17 cellular contexts compared by ENCODE assay signal in genomic region chr12:77941396-77941795, GRCh38.
DNase-seq lines count a peak whose midpoint lies in the region; ATAC-seq, FAIRE-seq and TF ChIP-seq lines count a peak whose summit lies in the region.
"Had no signal": no experiment of that assay in that cellular context is flagged by ENCODE, and none has a peak within 500 bp of the region (broad histone marks: within the 10 kb centered on the region; RNA-seq: fewer than 3 reads in every experiment).

No MANE protein-coding gene starts in this region.

- H3K4me3 ChIP-seq in AG04450 (ENCODE audit: low read depth, low read length) = peak overlapping the region; percentile 58
- peak overlapping the region; percentile 56 for H3K4me3 ChIP-seq in PC-3 (ENCODE audit: low read length)
- H3K4me3 ChIP-seq in mesodermal cell (ENCODE audit: extremely low read depth, insufficient read depth, low read length, poor library complexity, severe bottlenecking) = peak overlapping the region; percentile 46
- H3K4me3 ChIP-seq: K562, pancreas had no signal

- peak overlapping the region; percentile 27 for H3K9ac ChIP-seq in PC-3 (ENCODE audit: low read length)

- H3K9me2 ChIP-seq in PC-3 (replicated peaks; ENCODE audit: low read length) = no peaks in the 10 kb centered on the region

- no peak for TF ChIP-seq CTCF in AG04450 (IDR thresholded peaks at IDR 0.05; ENCODE audit: low read depth, low read length)
- TF ChIP-seq CTCF in PC-3 (conservative IDR thresholded peaks at IDR 0.05; ENCODE audit: low read depth, low read length) = no peak

- H3K36me3 ChIP-seq in PC-3 (ENCODE audit: low read depth, low read length) (no peaks in the 10 kb centered on the region), mesodermal cell (ENCODE audit: control insufficient read depth, insufficient read depth, low read length) (peaks cover 23% of the 10 kb centered on the region)
- H3K36me3 ChIP-seq: pancreas had no signal

- POLR2A ChIA-PET in AG04450 (lab: Yijun Ruan, JAX) = no interaction called here
- POLR2A ChIA-PET in PC-3 (lab: Charles Lee; ENCODE audit: unreplicated experiment) = no interaction called here
- POLR2A ChIA-PET in activated CD4-positive, alpha-beta T cell treated with anti-CD3 and anti-CD28 coated beads, Interleukin-2, amount 10 ng/mL, durations not matched to agents 7 days and 5 days (lab: Charles Lee) = no interaction called here

- no peaks in the 10 kb centered on the region for H3K9me3 Mint-ChIP-seq in activated CD4-positive, alpha-beta T cell treated with anti-CD3 and anti-CD28 coated beads, Interleukin-2, amount 10 ng/mL, durations not matched to agents 7 days and 5 days
- H3K9me3 Mint-ChIP-seq: activated naive CD8-positive, alpha-beta T cell treated with anti-CD3 and anti-CD28 coated beads, Interleukin-2, amount 10 ng/mL, durations not matched to agents 7 days and 5 days; stimulated activated naive CD8-positive, alpha-beta T cell treated with anti-CD3 and anti-CD28 coated beads, Interleukin-15, amount 100 ng/mL, for 72 hours had no signal

- no peaks in the 10 kb centered on the region for H3K27me3 Mint-ChIP-seq in activated CD4-positive, alpha-beta T cell treated with anti-CD3 and anti-CD28 coated beads, Interleukin-2, amount 10 ng/mL, durations not matched to agents 7 days and 5 days
- H3K27me3 Mint-ChIP-seq: activated naive CD8-positive, alpha-beta T cell treated with anti-CD3 and anti-CD28 coated beads, Interleukin-2, amount 10 ng/mL, durations not matched to agents 7 days and 5 days; stimulated activated naive CD8-positive, alpha-beta T cell treated with anti-CD3 and anti-CD28 coated beads, Interleukin-15, amount 100 ng/mL, for 72 hours had no signal

- WGBS in mesodermal cell (ENCODE audit: insufficient coverage in 2 of 2), 2 experiments = no CpG with 5 or more reads among the region's 1 CpG

- peak overlapping the region; percentile 75 for H3K4me2 ChIP-seq in PC-3 (ENCODE audit: low read length)

- no peaks in the 10 kb centered on the region for H4K20me1 ChIP-seq in PC-3 (ENCODE audit: low read length)

- CTCF ChIA-PET in AG04450 (lab: Charles Lee) (interaction anchor here (1.2 kb wide), 1 partner anchor 16 kb away, joined by 6 read pairs; no protein-coding TSS in a partner anchor), PC-3 (lab: Charles Lee) (no interaction called here)
- CTCF ChIA-PET in activated CD4-positive, alpha-beta T cell treated with anti-CD3 and anti-CD28 coated beads, Interleukin-2, amount 10 ng/mL, durations not matched to agents 7 days and 5 days (lab: Charles Lee) = no interaction called here

- no peak for ATAC-seq in PC-3
- ATAC-seq: activated CD8-positive, alpha-beta T cell treated with anti-CD3 and anti-CD28 coated beads, Interleukin-2, amount 10 ng/mL, durations not matched to agents 7 days and 5 days; K562; left colon; pancreas; stimulated activated naive CD8-positive, alpha-beta T cell treated with anti-CD3 and anti-CD28 coated beads, Interleukin-15, amount 100 ng/mL, for 72 hours had no signal

- H3K9me3 ChIP-seq in AG04450 (ENCODE audit: control insufficient read depth, insufficient read depth, low read length) (no peaks in the 10 kb centered on the region), PC-3 (ENCODE audit: low read length) (no peaks in the 10 kb centered on the region), mesodermal cell (ENCODE audit: control insufficient read depth, low read length) (peaks cover 4% of the 10 kb centered on the region)
- H3K9me3 ChIP-seq: pancreas had no signal

- H3K27ac Mint-ChIP-seq in activated CD4-positive, alpha-beta T cell treated with anti-CD3 and anti-CD28 coated beads, Interleukin-2, amount 10 ng/mL, durations not matched to agents 7 days and 5 days = no peak overlapping the region
- H3K27ac Mint-ChIP-seq: activated CD8-positive, alpha-beta T cell treated with anti-CD3 and anti-CD28 coated beads, Interleukin-2, amount 10 ng/mL, durations not matched to agents 7 days and 5 days; activated naive CD8-positive, alpha-beta T cell treated with anti-CD3 and anti-CD28 coated beads, Interleukin-2, amount 10 ng/mL, durations not matched to agents 7 days and 5 days had no signal

- peaks cover 49% of the 10 kb centered on the region for H3K4me1 ChIP-seq in PC-3 (ENCODE audit: insufficient read depth, low read length)
- H3K4me1 ChIP-seq in mesodermal cell (ENCODE audit: control insufficient read depth, insufficient read depth, low read length, poor library complexity, severe bottlenecking) = peaks cover under 1% of the 10 kb centered on the region
- H3K4me1 ChIP-seq: pancreas had no signal

- no peak for FAIRE-seq in frontal cortex (lab: Jason Lieb, UNC)
- FAIRE-seq: GM19239, K562, pancreas had no signal

- no peaks in the 10 kb centered on the region for H3K36me3 Mint-ChIP-seq in activated CD4-positive, alpha-beta T cell treated with anti-CD3 and anti-CD28 coated beads, Interleukin-2, amount 10 ng/mL, durations not matched to agents 7 days and 5 days (ENCODE audit: low read depth)
- H3K36me3 Mint-ChIP-seq: activated naive CD8-positive, alpha-beta T cell treated with anti-CD3 and anti-CD28 coated beads, Interleukin-2, amount 10 ng/mL, durations not matched to agents 7 days and 5 days had no signal

- peaks cover 4% of the 10 kb centered on the region; the same call in 1 of the 2 replicates for H3K79me2 ChIP-seq in PC-3 (ENCODE audit: low read length)

- no peak overlapping the region for H3K4me3 Mint-ChIP-seq in activated CD4-positive, alpha-beta T cell treated with anti-CD3 and anti-CD28 coated beads, Interleukin-2, amount 10 ng/mL, durations not matched to agents 7 days and 5 days
- H3K4me3 Mint-ChIP-seq: activated CD8-positive, alpha-beta T cell treated with anti-CD3 and anti-CD28 coated beads, Interleukin-2, amount 10 ng/mL, durations not matched to agents 7 days and 5 days; activated naive CD8-positive, alpha-beta T cell treated with anti-CD3 and anti-CD28 coated beads, Interleukin-2, amount 10 ng/mL, durations not matched to agents 7 days and 5 days; stimulated activated naive CD8-positive, alpha-beta T cell treated with anti-CD3 and anti-CD28 coated beads, Interleukin-15, amount 100 ng/mL, for 72 hours had no signal

- no peak for DNase-seq in AG04450 (ENCODE audit: low read depth, low spot score)
- no peak for DNase-seq in PC-3
- DNase-seq in dermis blood vessel endothelial cell = peak; percentile 16
- DNase-seq in frontal cortex (ENCODE audit: low spot score in 2 of 2) = no peak
- no peak for DNase-seq in DMS53 (lab: John Stamatoyannopoulos, UW)
- no peak for DNase-seq in NCI-H2081 treated with DMSO at 0.1 percent for 48 hours (lab: John Stamatoyannopoulos, UW)
- no peak for DNase-seq in activated CD4-positive, alpha-beta T cell treated with anti-CD3 and anti-CD28 coated beads, Interleukin-2, amount 10 ng/mL, durations not matched to agents 7 days and 5 days
- DNase-seq: activated CD8-positive, alpha-beta T cell treated with anti-CD3 and anti-CD28 coated beads, Interleukin-2, amount 10 ng/mL, durations not matched to agents 7 days and 5 days; activated naive CD8-positive, alpha-beta T cell treated with anti-CD3 and anti-CD28 coated beads, Interleukin-2, amount 10 ng/mL, durations not matched to agents 7 days and 5 days; hippocampal formation; left colon; NCI-H1417 treated with DMSO at 0.1 percent for 48 hours; pancreas; stimulated activated naive CD8-positive, alpha-beta T cell treated with anti-CD3 and anti-CD28 coated beads, Interleukin-15, amount 100 ng/mL, for 72 hours had no signal

- H3K27ac ChIP-seq in AG04450 (ENCODE audit: low read depth, low read length) (no peak overlapping the region), PC-3 (ENCODE audit: low read length) (peak overlapping the region; percentile 68), mesodermal cell (ENCODE audit: low read depth, low read length, severe bottlenecking) (peak overlapping the region; percentile 91)
- H3K27ac ChIP-seq: pancreas had no signal

- H3K27me3 ChIP-seq in AG04450 (ENCODE audit: control insufficient read depth, insufficient read depth, low read length) (no peaks in the 10 kb centered on the region), PC-3 (ENCODE audit: low read length) (no peaks in the 10 kb centered on the region)
- H3K27me3 ChIP-seq: pancreas had no signal

- no peak overlapping the region; the same call in 1 of the 2 replicates for H2AFZ ChIP-seq in PC-3 (ENCODE audit: low read length)

- no peaks in the 10 kb centered on the region for H3K4me1 Mint-ChIP-seq in activated CD4-positive, alpha-beta T cell treated with anti-CD3 and anti-CD28 coated beads, Interleukin-2, amount 10 ng/mL, durations not matched to agents 7 days and 5 days
- H3K4me1 Mint-ChIP-seq: activated naive CD8-positive, alpha-beta T cell treated with anti-CD3 and anti-CD28 coated beads, Interleukin-2, amount 10 ng/mL, durations not matched to agents 7 days and 5 days; stimulated activated naive CD8-positive, alpha-beta T cell treated with anti-CD3 and anti-CD28 coated beads, Interleukin-15, amount 100 ng/mL, for 72 hours had no signal

- H3F3A ChIP-seq in PC-3 (ENCODE audit: low read length, unreplicated experiment) = peaks cover 11% of the 10 kb centered on the region

- no TSS peak for BruUV-seq in PC-3 (replicated peaks; lab: Mats Ljungman, UMichigan)

- intact Hi-C loops in PC-3 (cut with micrococcal nuclease) = loop anchor here (5.0 to 10.0 kb wide), 4 partner anchors 56 to 887 kb away; no protein-coding TSS in a partner anchor
